Comparison of ENCODE assay signal across 10 cellular contexts in the genomic region with DNA sequence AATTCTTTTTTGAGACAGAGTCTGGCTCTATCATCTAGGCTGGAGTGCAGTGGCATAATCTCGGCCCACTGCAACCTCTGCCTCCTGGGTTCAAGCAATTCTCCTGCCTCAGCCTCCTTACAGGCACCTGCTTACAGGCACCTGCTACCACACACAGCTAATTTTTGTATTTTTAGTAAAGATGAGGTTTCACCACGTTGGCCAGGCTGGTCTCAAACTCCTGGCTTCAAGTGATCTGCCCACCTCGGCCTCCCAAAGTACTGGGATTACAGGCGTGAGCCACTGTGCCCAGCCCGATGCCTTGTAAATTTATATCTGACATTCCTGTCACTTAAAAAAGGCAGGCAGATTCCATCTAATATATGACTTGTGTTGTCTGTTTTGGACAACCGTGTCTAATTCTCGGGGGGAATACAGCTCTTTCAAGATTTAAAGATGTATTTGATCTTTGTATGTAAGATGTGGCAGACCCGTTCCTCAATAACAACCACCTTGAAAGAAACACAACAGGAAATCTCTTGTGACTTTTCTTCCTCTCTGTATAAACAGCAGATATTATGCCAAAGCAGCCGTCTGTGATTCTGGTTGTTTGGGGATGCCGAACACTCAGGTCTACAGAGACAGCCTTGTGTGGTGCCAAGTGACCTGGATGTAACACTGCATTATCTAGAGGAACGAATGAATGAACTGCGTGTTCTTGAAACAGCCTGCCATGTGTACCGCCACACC. TPM values are rescaled to one million over a fixed set of nuclear protein-coding genes. Genes with fewer than 3 reads are reported as not detected.
DNase-seq lines count a peak whose midpoint lies in the region; ATAC-seq and TF ChIP-seq lines count a peak whose summit lies in the region.
"Not testable (repeated sequence)": the region's sequence is repeated elsewhere in the genome, so short reads cannot be mapped to it uniquely, and the experiment has no call there.
"Had no signal": no experiment of that assay in that cellular context is flagged by ENCODE, and none has a peak within 500 bp of the region (broad histone marks: within the 10 kb centered on the region; RNA-seq: fewer than 3 reads in every experiment).

No MANE protein-coding gene starts in this region.

- DNase-seq in CD8-positive, alpha-beta memory T cell: peak in 2 of 5 donors; percentile 51 to 84
- peak; percentile 45 for DNase-seq in NCI-H1694 treated with DMSO at 0.1 percent for 48 hours (lab: John Stamatoyannopoulos, UW)
- peak; percentile 62 for DNase-seq in activated CD4-positive, alpha-beta T cell treated with anti-CD3 and anti-CD28 coated beads, Interleukin-2, amount 10 ng/mL, durations not matched to agents 24 days and 14 days
- not testable (repeated sequence) for DNase-seq in activated T-cell treated with anti-CD3 and anti-CD28 coated beads, Interleukin-2, amount 50 U/mL, for 4 hours; right lobe of liver

- H3K4me3 Mint-ChIP-seq in CD8-positive, alpha-beta memory T cell: peak overlapping the region; percentile 2 to 63 (median 27)
- peak overlapping the region; percentile 22 for H3K4me3 Mint-ChIP-seq in activated CD4-positive, alpha-beta T cell treated with anti-CD3 and anti-CD28 coated beads, Interleukin-2, amount 10 ng/mL, durations not matched to agents 24 days and 14 days
- peak overlapping the region; percentile 42 for H3K4me3 Mint-ChIP-seq in activated T-cell treated with anti-CD3 and anti-CD28 coated beads, Interleukin-2, amount 50 U/mL, for 4 hours
- peak overlapping the region; percentile 67 for H3K4me3 Mint-ChIP-seq in activated naive CD8-positive, alpha-beta T cell
- H3K4me3 Mint-ChIP-seq in dendritic cell treated with granulocyte-macrophage colony-stimulating factor and Interleukin-4, amounts not matched to agents 40 ng/mL and 50 ng/mL, for 4 days: not testable (repeated sequence)

- H3K27ac Mint-ChIP-seq in CD8-positive, alpha-beta memory T cell: peak overlapping the region; percentile 4 to 96 (median 82)
- peak overlapping the region; percentile 62 for H3K27ac Mint-ChIP-seq in activated CD4-positive, alpha-beta T cell treated with anti-CD3 and anti-CD28 coated beads, Interleukin-2, amount 10 ng/mL, durations not matched to agents 24 days and 14 days
- H3K27ac Mint-ChIP-seq in activated naive CD8-positive, alpha-beta T cell: peak overlapping the region; percentile 93
- peak overlapping the region; percentile 47 for H3K27ac Mint-ChIP-seq in dendritic cell treated with granulocyte-macrophage colony-stimulating factor and Interleukin-4, amounts not matched to agents 40 ng/mL and 50 ng/mL, for 4 days

- CTCF ChIA-PET in CD8-positive, alpha-beta memory T cell (lab: Charles Lee): interaction anchor here (1.8 kb wide), 1 partner anchor 11 kb away, joined by 5 read pairs; no protein-coding TSS in a partner anchor

- peaks cover 44% of the 10 kb centered on the region for H3K4me1 ChIP-seq in CD8-positive, alpha-beta memory T cell (ENCODE audit: insufficient read depth, low read length)
- not testable (repeated sequence) for H3K4me1 ChIP-seq in right lobe of liver; thymus (ENCODE audit: control insufficient read depth, insufficient read depth, low read length)

- H3K9me3 Mint-ChIP-seq in CD8-positive, alpha-beta memory T cell; activated CD4-positive, alpha-beta T cell treated with anti-CD3 and anti-CD28 coated beads, Interleukin-2, amount 10 ng/mL, durations not matched to agents 24 days and 14 days; activated T-cell treated with anti-CD3 and anti-CD28 coated beads, Interleukin-2, amount 50 U/mL, for 4 hours; activated naive CD8-positive, alpha-beta T cell (ENCODE audit: low read depth); dendritic cell treated with granulocyte-macrophage colony-stimulating factor and Interleukin-4, amounts not matched to agents 40 ng/mL and 50 ng/mL, for 4 days: not testable (repeated sequence)

- not testable (repeated sequence) for H3K9me3 ChIP-seq in CD8-positive, alpha-beta memory T cell (ENCODE audit: low read length); right lobe of liver; thymus (ENCODE audit: control insufficient read depth)

- peaks cover 0 to 35% (median 5%) of the 10 kb centered on the region in 3 donors for H3K36me3 Mint-ChIP-seq in CD8-positive, alpha-beta memory T cell
- H3K36me3 Mint-ChIP-seq in activated CD4-positive, alpha-beta T cell treated with anti-CD3 and anti-CD28 coated beads, Interleukin-2, amount 10 ng/mL, durations not matched to agents 24 days and 14 days (ENCODE audit: low read depth); activated T-cell treated with anti-CD3 and anti-CD28 coated beads, Interleukin-2, amount 50 U/mL, for 4 hours (ENCODE audit: insufficient read depth); activated naive CD8-positive, alpha-beta T cell: not testable (repeated sequence)
- peaks cover 18% of the 10 kb centered on the region for H3K36me3 Mint-ChIP-seq in dendritic cell treated with granulocyte-macrophage colony-stimulating factor and Interleukin-4, amounts not matched to agents 40 ng/mL and 50 ng/mL, for 4 days (ENCODE audit: low read depth)

- not testable (repeated sequence) for H3K4me3 ChIP-seq in CD8-positive, alpha-beta memory T cell (ENCODE audit: low read length); right lobe of liver; thymus (ENCODE audit: low read length)

- not testable (repeated sequence) for H3K27me3 Mint-ChIP-seq in CD8-positive, alpha-beta memory T cell; activated CD4-positive, alpha-beta T cell treated with anti-CD3 and anti-CD28 coated beads, Interleukin-2, amount 10 ng/mL, durations not matched to agents 24 days and 14 days; activated T-cell treated with anti-CD3 and anti-CD28 coated beads, Interleukin-2, amount 50 U/mL, for 4 hours (ENCODE audit: low read depth); activated naive CD8-positive, alpha-beta T cell; dendritic cell treated with granulocyte-macrophage colony-stimulating factor and Interleukin-4, amounts not matched to agents 40 ng/mL and 50 ng/mL, for 4 days

- intact Hi-C loops in activated CD4-positive, alpha-beta T cell treated with anti-CD3 and anti-CD28 coated beads, Interleukin-2, amount 10 ng/mL, durations not matched to agents 24 days and 14 days (cut with micrococcal nuclease); dendritic cell treated with granulocyte-macrophage colony-stimulating factor and Interleukin-4, amounts not matched to agents 40 ng/mL and 50 ng/mL, for 4 days (cut with micrococcal nuclease); right lobe of liver (cut with DNase I): not testable (repeated sequence)

- 61% methylated on average over 10 of the region's 13 CpGs for WGBS in right lobe of liver (ENCODE audit: insufficient coverage, low coverage, low lambda C conversion rate, missing lambda C conversion rate)
- WGBS in thymus: 51% methylated on average over 13 of the region's 13 CpGs

- H3K27ac ChIP-seq in CD8-positive, alpha-beta memory T cell (ENCODE audit: low read depth, low read length); right lobe of liver: not testable (repeated sequence)
- H3K27ac ChIP-seq in thymus (ENCODE audit: low read depth): peak overlapping the region; percentile 42

- TF ChIP-seq CTCF in right lobe of liver (IDR thresholded peaks at IDR 0.05): not testable (repeated sequence)

- POLR2A ChIA-PET in CD8-positive, alpha-beta memory T cell (lab: Charles Lee): interaction anchor here (1.0 kb wide), 1 partner anchor 11 kb away, joined by 3 read pairs; no protein-coding TSS in a partner anchor

- TF ChIP-seq POLR2A in right lobe of liver (IDR thresholded peaks at IDR 0.05): not testable (repeated sequence)

- peaks cover 26 to 41% (median 38%) of the 10 kb centered on the region in 3 donors for H3K4me1 Mint-ChIP-seq in CD8-positive, alpha-beta memory T cell
- peaks cover 24% of the 10 kb centered on the region for H3K4me1 Mint-ChIP-seq in activated CD4-positive, alpha-beta T cell treated with anti-CD3 and anti-CD28 coated beads, Interleukin-2, amount 10 ng/mL, durations not matched to agents 24 days and 14 days
- peaks cover 45% of the 10 kb centered on the region for H3K4me1 Mint-ChIP-seq in activated T-cell treated with anti-CD3 and anti-CD28 coated beads, Interleukin-2, amount 50 U/mL, for 4 hours (ENCODE audit: low read depth)
- peaks cover 52% of the 10 kb centered on the region for H3K4me1 Mint-ChIP-seq in activated naive CD8-positive, alpha-beta T cell (ENCODE audit: low read depth)
- H3K4me1 Mint-ChIP-seq in dendritic cell treated with granulocyte-macrophage colony-stimulating factor and Interleukin-4, amounts not matched to agents 40 ng/mL and 50 ng/mL, for 4 days (ENCODE audit: low read depth): not testable (repeated sequence)

- not testable (repeated sequence) for H3K36me3 ChIP-seq in CD8-positive, alpha-beta memory T cell (ENCODE audit: insufficient read depth, low read length); right lobe of liver; thymus (ENCODE audit: control insufficient read depth, insufficient read depth)

- peak; percentile 20 to 27 for ATAC-seq in activated T-cell treated with anti-CD3 and anti-CD28 coated beads, Interleukin-2, amount 50 U/mL, for 4 hours
- peak; percentile 26 to 71 (median 44) for ATAC-seq in right lobe of liver

- H3K27me3 ChIP-seq in CD8-positive, alpha-beta memory T cell (ENCODE audit: insufficient read depth, low read length, poor library complexity, severe bottlenecking); right lobe of liver; thymus (ENCODE audit: control insufficient read depth, insufficient read depth): not testable (repeated sequence)

RNA-seq across cellular contexts. Expression of a gene that starts 46.4 kb away (rescaled TPM):
- under 1 TPM in 1 of 2 experiments, not detected in 1; 0.55 TPM for total RNA-seq in CD8-positive, alpha-beta memory T cell
- polyA plus RNA-seq in CD8-positive, alpha-beta memory T cell: 0.61 TPM
- total RNA-seq in activated CD4-positive, alpha-beta T cell treated with anti-CD3 and anti-CD28 coated beads, Interleukin-2, amount 10 ng/mL, durations not matched to agents 24 days and 14 days: not detected in 2 replicates
- total RNA-seq in activated T-cell treated with anti-CD3 and anti-CD28 coated beads, Interleukin-2, amount 50 U/mL, for 4 hours: under 1 TPM in 1 of 3 donors, not detected in 2; 0.34 TPM
- total RNA-seq in right lobe of liver: not detected
- 3.4 TPM for polyA plus RNA-seq in thymus
- total RNA-seq: HFFc6, HT1080 had no signal

RNA-seq across cellular contexts. Expression of a gene that starts 52.8 kb away (rescaled TPM):
- total RNA-seq in CD8-positive, alpha-beta memory T cell: 10 to 100 TPM; 43.4 to 44.3 TPM
- 42.8 TPM for polyA plus RNA-seq in CD8-positive, alpha-beta memory T cell
- total RNA-seq in activated CD4-positive, alpha-beta T cell treated with anti-CD3 and anti-CD28 coated beads, Interleukin-2, amount 10 ng/mL, durations not matched to agents 24 days and 14 days: 41.0 and 41.1 TPM in 2 replicates
- 10 to 100 TPM; 41.4 to 44.2 (median 43.7) TPM for total RNA-seq in activated T-cell treated with anti-CD3 and anti-CD28 coated beads, Interleukin-2, amount 50 U/mL, for 4 hours
- 10 to 100 TPM; 11.1 to 15.0 (median 12.7) TPM for total RNA-seq in right lobe of liver
- polyA plus RNA-seq in thymus: 19.2 TPM
